Comparison of ENCODE assay signal across 2 cellular contexts in the genomic region with DNA sequence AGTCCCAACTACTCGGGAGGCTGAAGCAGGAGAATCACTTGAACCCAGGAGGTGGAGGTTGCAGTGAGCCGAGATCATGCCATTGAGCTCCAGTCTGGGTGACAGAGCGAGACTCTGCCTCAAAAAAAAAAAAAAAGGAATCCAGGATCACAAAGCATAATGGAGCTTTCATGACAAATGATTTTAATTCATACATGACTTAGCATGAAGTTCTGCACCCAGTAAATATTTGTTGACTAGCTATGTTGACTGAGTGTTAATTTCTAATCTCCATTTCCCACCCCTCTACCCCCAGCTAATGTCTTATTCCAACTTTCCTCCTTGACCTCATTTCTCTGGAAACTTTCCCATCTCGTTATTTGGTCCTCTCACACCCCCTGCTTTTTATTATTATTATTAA.
TF ChIP-seq lines count a peak whose summit lies in the region.

No MANE protein-coding gene starts in this region.

TF ChIP-seq in HEK293, 187 proteins besides CTCF, POLR2A, EP300 and RAD21:
- TF ChIP-seq PATZ1 (tag by site-specific recombination; IDR thresholded peaks at IDR 0.05) = no peak
- no peak for TF ChIP-seq ZNF701 (tag by site-specific recombination; IDR thresholded peaks at IDR 0.05)
- no peak for TF ChIP-seq HOXC10 (CRISPR knock-in tag; IDR thresholded peaks at IDR 0.05)
- no peak for TF ChIP-seq KLF17 (tag by site-specific recombination; IDR thresholded peaks at IDR 0.05)
- peak; percentile 78 for TF ChIP-seq PRDM10 (tag by site-specific recombination; IDR thresholded peaks at IDR 0.05)

TF ChIP-seq in K562, 482 proteins besides CTCF, POLR2A, EP300 and RAD21:
- TF ChIP-seq PRDM10 (IDR thresholded peaks at IDR 0.05; ENCODE audit: partially characterized antibody) (peak; percentile 72), JUNB (CRISPR knock-in tag; conservative IDR thresholded peaks at IDR 0.05) (no peak), CHD4 (IDR thresholded peaks at IDR 0.05; ENCODE audit: insufficient read depth, insufficient replicate concordance, low read depth, low read length, poor library complexity, severe bottlenecking) (no peak), TCFL5 (CRISPR knock-in tag; conservative IDR thresholded peaks at IDR 0.05) (no peak), SMARCE1 (IDR thresholded peaks at IDR 0.05) (no peak), ZNF644 (tag; IDR thresholded peaks at IDR 0.05; ENCODE audit: low read depth) (no peak)
